ENCODE assay signal across 11 cellular contexts in the genomic region with DNA sequence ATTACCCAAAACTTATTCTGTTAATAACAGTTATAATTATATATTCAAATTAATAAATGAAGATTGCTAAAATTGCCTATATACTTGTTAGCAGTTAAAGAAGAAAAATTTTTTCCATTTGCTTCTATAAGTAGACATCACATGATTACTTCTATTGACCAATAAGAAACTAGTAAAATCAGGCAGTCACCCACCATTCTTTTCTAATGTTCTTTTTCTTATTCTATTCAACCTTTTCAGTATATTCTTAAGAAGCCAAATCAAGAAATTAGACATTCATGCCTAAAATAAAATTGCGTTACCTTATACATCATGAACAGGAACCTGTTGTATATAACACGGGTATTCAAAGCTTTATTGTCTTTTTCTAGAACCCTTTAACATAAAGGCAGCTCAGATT.
DNase-seq lines count a peak whose midpoint lies in the region; ATAC-seq, FAIRE-seq and TF ChIP-seq lines count a peak whose summit lies in the region.
"Had no signal": no experiment of that assay in that cellular context is flagged by ENCODE, and none has a peak within 500 bp of the region (broad histone marks: within the 10 kb centered on the region; RNA-seq: fewer than 3 reads in every experiment).

No MANE protein-coding gene starts in this region.

- no peaks in the 10 kb centered on the region for H3K9me3 Mint-ChIP-seq in stimulated activated naive CD8-positive, alpha-beta T cell treated with anti-CD3 and anti-CD28 coated beads, Interleukin-15, Interleukin-2, amounts not matched to agents 100 ng/mL and 50 ng/mL, for 24 hours

- H3K4me1 Mint-ChIP-seq in stimulated activated naive CD8-positive, alpha-beta T cell treated with anti-CD3 and anti-CD28 coated beads, Interleukin-15, Interleukin-2, amounts not matched to agents 100 ng/mL and 50 ng/mL, for 24 hours (ENCODE audit: low read depth): peaks cover 59% of the 10 kb centered on the region

- peak overlapping the region; percentile 94 for H3K4me3 Mint-ChIP-seq in stimulated activated naive CD8-positive, alpha-beta T cell treated with anti-CD3 and anti-CD28 coated beads, Interleukin-15, Interleukin-2, amounts not matched to agents 100 ng/mL and 50 ng/mL, for 24 hours

- FAIRE-seq in GM12891 (lab: Jason Lieb, UNC): no peak
- FAIRE-seq: urothelium cell line had no signal

- H3K9me3 ChIP-seq in mucosa of stomach (ENCODE audit: control insufficient read depth, low read length): no peaks in the 10 kb centered on the region

- H3K27me3 ChIP-seq in brain microvascular endothelial cell (replicated peaks): no peaks in the 10 kb centered on the region
- no peaks in the 10 kb centered on the region for H3K27me3 ChIP-seq in mucosa of stomach (ENCODE audit: control insufficient read depth, insufficient read depth, low read length)

- no peak for TF ChIP-seq POLR2A in GM12891 (IDR thresholded peaks at IDR 0.05; ENCODE audit: low read depth, low read length)

- H3K4me1 ChIP-seq in mucosa of stomach (ENCODE audit: control insufficient read depth, insufficient read depth, low read length): peaks cover 5% of the 10 kb centered on the region

- no peaks in the 10 kb centered on the region for H3K27me3 Mint-ChIP-seq in stimulated activated naive CD8-positive, alpha-beta T cell treated with anti-CD3 and anti-CD28 coated beads, Interleukin-15, Interleukin-2, amounts not matched to agents 100 ng/mL and 50 ng/mL, for 24 hours

- H3K9ac ChIP-seq in mucosa of stomach (ENCODE audit: low read length): peak overlapping the region; percentile 74

- ATAC-seq in stimulated activated naive CD8-positive, alpha-beta T cell treated with anti-CD3 and anti-CD28 coated beads, Interleukin-15, Interleukin-2, amounts not matched to agents 100 U/mL and 50 U/mL, for 24 hours: no peak

- H3K36me3 ChIP-seq in brain microvascular endothelial cell (replicated peaks): peaks cover 10% of the 10 kb centered on the region
- no peaks in the 10 kb centered on the region for H3K36me3 ChIP-seq in mucosa of stomach (ENCODE audit: control insufficient read depth, insufficient read depth, low read length)

- in situ Hi-C loops in brain microvascular endothelial cell (cut with HindIII; ENCODE audit: low pct_ligation_motif_present, low sequenced_read_pairs): loop anchor here (25.0 kb wide), 1 partner anchor 256 kb away; no protein-coding TSS in a partner anchor

- H3K27ac Mint-ChIP-seq in stimulated activated naive CD8-positive, alpha-beta T cell treated with anti-CD3 and anti-CD28 coated beads, Interleukin-15, Interleukin-2, amounts not matched to agents 100 ng/mL and 50 ng/mL, for 24 hours: peak overlapping the region; percentile 95

- H3K36me3 Mint-ChIP-seq in stimulated activated naive CD8-positive, alpha-beta T cell treated with anti-CD3 and anti-CD28 coated beads, Interleukin-15, Interleukin-2, amounts not matched to agents 100 ng/mL and 50 ng/mL, for 24 hours (ENCODE audit: low read depth): peaks cover 54% of the 10 kb centered on the region

- H3K27ac ChIP-seq in brain microvascular endothelial cell: peak overlapping the region; percentile 91

- no peak for TF ChIP-seq CTCF in brain microvascular endothelial cell (IDR thresholded peaks at IDR 0.05; ENCODE audit: low read depth, low read length, missing control alignments)

- no peak for DNase-seq in stimulated activated naive CD8-positive, alpha-beta T cell treated with anti-CD3 and anti-CD28 coated beads, Interleukin-15, Interleukin-2, amounts not matched to agents 100 U/mL and 50 U/mL, for 24 hours
- DNase-seq in brain microvascular endothelial cell (no peak), SK-N-DZ (ENCODE audit: low spot score) (no peak), midbrain (lab: John Stamatoyannopoulos, UW) (no peak), GM12891 (ENCODE audit: insufficient read length, low spot score) (no peak), NCI-H510A (lab: John Stamatoyannopoulos, UW) (no peak)
- DNase-seq: activated gamma-delta T cell treated with Interleukin-2 at 50 U/mL for 16 hours, NCI-H2107 had no signal

- H3K4me3 ChIP-seq in brain microvascular endothelial cell (ENCODE audit: low read depth, low read length) (peak overlapping the region; percentile 70), mucosa of stomach (ENCODE audit: low read length) (peak overlapping the region; percentile 35)

TF ChIP-seq in GM12891, 5 proteins besides CTCF, POLR2A, EP300 and RAD21:
- no peak for TF ChIP-seq POU2F2 (IDR thresholded peaks at IDR 0.05; ENCODE audit: low read depth, low read length)
